ENCODE assay signal across 1 cellular context in genomic region chr11:7665473-7666291, GRCh38.
TF ChIP-seq lines count a peak whose summit lies in the region.

No MANE protein-coding gene starts in this region.

TF ChIP-seq in GM12878, 131 proteins besides CTCF, POLR2A, EP300 and RAD21 (continued from another document):
- TF ChIP-seq E2F8 (IDR thresholded peaks at IDR 0.05; ENCODE audit: low read depth, partially characterized antibody) (no peak), PKNOX1 (IDR thresholded peaks at IDR 0.05) (peak; percentile 60), HDGF (IDR thresholded peaks at IDR 0.05) (peak; percentile 72; the same call in 1 of the 2 replicates), CREB1 (IDR thresholded peaks at IDR 0.05; ENCODE audit: low read depth) (0 out of 2 replicates have a peak, but pooled peaks have one; percentile 7)
